Comparison of ENCODE assay signal across 7 cellular contexts in genomic region chr1:205630241-205630640, GRCh38. TPM values are rescaled to one million over a fixed set of nuclear protein-coding genes. Genes with fewer than 3 reads are reported as not detected.
A peak's percentile ranks its signal among the peaks of the same experiment; 100 is the strongest.
DNase-seq lines count a peak whose midpoint lies in the region; ATAC-seq and TF ChIP-seq lines count a peak whose summit lies in the region.

No MANE protein-coding gene starts in this region.

- no peak for TF ChIP-seq EP300 in gastroesophageal sphincter (IDR thresholded peaks at IDR 0.05)

- TF ChIP-seq CTCF in HEK293 (tag by site-specific recombination; IDR thresholded peaks at IDR 0.05) (no peak), WI38 (IDR thresholded peaks at IDR 0.05; ENCODE audit: low read depth, low read length) (no peak), gastroesophageal sphincter (IDR thresholded peaks at IDR 0.05) (no peak), spleen (IDR thresholded peaks at IDR 0.05 in 8 of 11, conservative IDR thresholded peaks at IDR 0.05 in 3 of 11) (no peak)

- no peak for ATAC-seq in gastroesophageal sphincter

- WGBS in gastroesophageal sphincter (ENCODE audit: low coverage in 1 of 2), 2 donors = 6 to 8% methylated on average over 3 of the region's 3 CpGs
- WGBS in spleen, 5 donors = 6 to 21% (median 15%) methylated on average over 3 of the region's 3 CpGs

- no peak for DNase-seq in spleen
- DNase-seq in NCI-H446 (lab: John Stamatoyannopoulos, UW) = no peak
- no peak for DNase-seq in NCI-H1436 treated with DMSO at 0.1 percent for 48 hours (lab: John Stamatoyannopoulos, UW)
- no peak for DNase-seq in LoVo (ENCODE audit: low spot score)

- H3K27me3 ChIP-seq in gastroesophageal sphincter = no peaks in the 10 kb centered on the region
- H3K27me3 ChIP-seq in spleen (replicated peaks in 1 of 7) = no peaks in the 10 kb centered on the region

- H3K9me3 ChIP-seq in HEK293 (ENCODE audit: control insufficient read depth, insufficient read depth, low read depth, low read length) (no peaks in the 10 kb centered on the region), gastroesophageal sphincter (no peaks in the 10 kb centered on the region), spleen (no peaks in the 10 kb centered on the region)

- no peaks in the 10 kb centered on the region for H3K36me3 ChIP-seq in HEK293 (ENCODE audit: control insufficient read depth in 2 of 2, insufficient read depth in 1 of 2, low read length in 2 of 2)
- H3K36me3 ChIP-seq in gastroesophageal sphincter = no peaks in the 10 kb centered on the region
- H3K36me3 ChIP-seq in spleen = peaks cover 0 to 21% (median 0%) of the 10 kb centered on the region in 6 donors

- CTCF ChIA-PET in HEK293 (lab: Yijun Ruan, JAX) = interaction anchor here (0.7 to 1.3 kb wide), 3 partner anchors 26 to 143 kb away, joined by 4 to 10 read pairs (median 5); no protein-coding TSS in a partner anchor

- POLR2A ChIA-PET in HEK293 (lab: Yijun Ruan, JAX) = interaction anchor here (1.9 to 2.4 kb wide), 2 partner anchors 28 to 36 kb away, joined by 6 to 15 read pairs; no protein-coding TSS in a partner anchor

- no peaks in the 10 kb centered on the region for H3K4me1 ChIP-seq in HEK293 (ENCODE audit: control insufficient read depth, insufficient read depth, low read length)
- H3K4me1 ChIP-seq in gastroesophageal sphincter = peaks cover 0 to 46% (median 10%) of the 10 kb centered on the region in 3 donors
- peaks cover 43 to 71% (median 63%) of the 10 kb centered on the region in 6 donors for H3K4me1 ChIP-seq in spleen

- H3K27ac ChIP-seq in HEK293 (ENCODE audit: extremely low read depth, low read depth, low read length) = 0 out of 2 replicates have a peak overlapping the region, but pooled peaks have one; percentile 97
- H3K27ac ChIP-seq in gastroesophageal sphincter = peak overlapping the region; percentile 90 to 99 (median 96)
- H3K27ac ChIP-seq in spleen = peak overlapping the region; percentile 84 to 99 (median 96)

- no peak for TF ChIP-seq POLR2A in gastroesophageal sphincter (IDR thresholded peaks at IDR 0.05)
- TF ChIP-seq POLR2A in spleen (IDR thresholded peaks at IDR 0.05) = no peak

- peak overlapping the region; percentile 83 for H3K4me3 ChIP-seq in HEK293 (ENCODE audit: low read depth, low read length)
- H3K4me3 ChIP-seq in WI38 (ENCODE audit: low read depth, low read length) = peak overlapping the region; percentile 70
- peak overlapping the region; percentile 78 to 84 for H3K4me3 ChIP-seq in gastroesophageal sphincter
- peak overlapping the region in 7 of 8 donors; percentile 61 to 81 (median 64) for H3K4me3 ChIP-seq in spleen

- intact Hi-C loops in spleen (cut with DNase I; ENCODE audit: low total_unique reads) = loop anchor here (5.0 kb wide), 2 partner anchors 38 to 103 kb away; no protein-coding TSS in a partner anchor

TF ChIP-seq in HEK293, 187 proteins besides CTCF, POLR2A, EP300 and RAD21:
- TF ChIP-seq TRIM28 (IDR thresholded peaks at IDR 0.05; ENCODE audit: borderline replicate concordance, low read length) = no peak
- TF ChIP-seq ZNF175 (tag by site-specific recombination; IDR thresholded peaks at IDR 0.05) = no peak
TF ChIP-seq in HEK293: peak in this region for 0.

RNA-seq across cellular contexts. Expression of gene ELK4, which starts 1.6 kb away (rescaled TPM):
- total RNA-seq in gastroesophageal sphincter (10 to 100 TPM; 23.2 to 24.6 (median 23.6) TPM), spleen (100 to 1,000 TPM in 4 of 7 donors, 10 to 100 TPM in 3; 50.9 to 109 (median 102) TPM)
- polyA plus RNA-seq in spleen = 10 to 100 TPM in 1 of 3 donors, 1 to 10 TPM in 2; 8.5 to 12.5 (median 9.8) TPM

RNA-seq across cellular contexts. Expression of gene SLC45A3, which starts 50.1 kb away (rescaled TPM):
- total RNA-seq in gastroesophageal sphincter = 1 to 10 TPM in 3 of 4 donors, under 1 TPM in 1; 0.84 to 1.3 (median 1.1) TPM
- total RNA-seq in spleen = 10 to 100 TPM; 22.8 to 43.7 (median 30.4) TPM
- polyA plus RNA-seq in spleen = 10 to 100 TPM; 16.8 to 41.5 (median 36.0) TPM

Comparison
In these comparisons a context has a peak if more than half of its experiments do, and no peak if none do; other contexts are left out.
1. RNA of gene SLC45A3, which starts 50.1 kb away (total RNA-seq): 22.8 to 43.7 TPM in spleen; 0.84 to 1.3 TPM in gastroesophageal sphincter; every median in the first group is over 10 times any median in the second.
2. Peak in every context shown above with its lines, with median percentiles within 50 percentile points of each other: H3K27ac ChIP-seq and H3K4me3 ChIP-seq.